ENCODE assay signal across 10 cellular contexts in genomic region chr9:121354141-121354540, GRCh38. TPM values are rescaled to one million over a fixed set of nuclear protein-coding genes. Genes with fewer than 3 reads are reported as not detected.
A peak's percentile ranks its signal among the peaks of the same experiment; 100 is the strongest.
DNase-seq lines count a peak whose midpoint lies in the region; ATAC-seq and TF ChIP-seq lines count a peak whose summit lies in the region.
"Had no signal": no experiment of that assay in that cellular context is flagged by ENCODE, and none has a peak within 500 bp of the region (broad histone marks: within the 10 kb centered on the region; RNA-seq: fewer than 3 reads in every experiment).

No MANE protein-coding gene starts in this region.

- no peaks in the 10 kb centered on the region for H3K9me3 ChIP-seq in CD8-positive, alpha-beta T cell (ENCODE audit: low read length)
- H3K9me3 ChIP-seq in neuronal stem cell (replicated peaks in 1 of 2; ENCODE audit: control insufficient read depth in 2 of 2, insufficient read depth in 1 of 2, low read depth in 1 of 2, low read length in 2 of 2) (no peaks in the 10 kb centered on the region), MG63 (no peaks in the 10 kb centered on the region), WERI-Rb-1 (ENCODE audit: severe bottlenecking) (no peaks in the 10 kb centered on the region)

- no peak overlapping the region for H3K4ac ChIP-seq in neuronal stem cell (ENCODE audit: low read length)

- TF ChIP-seq CTCF in CD8-positive, alpha-beta T cell (IDR thresholded peaks at IDR 0.05), result no peak
- no peak for TF ChIP-seq CTCF in endothelial cell (IDR thresholded peaks at IDR 0.05; ENCODE audit: unreplicated experiment)
- TF ChIP-seq CTCF in WERI-Rb-1 (IDR thresholded peaks at IDR 0.05; ENCODE audit: low read depth, low read length), result no peak

- no peak overlapping the region for H2BK120ac ChIP-seq in neuronal stem cell (ENCODE audit: low read depth, low read length)

- H3K27me3 ChIP-seq in CD8-positive, alpha-beta T cell (ENCODE audit: insufficient read depth, low read length), result no peaks in the 10 kb centered on the region
- H3K27me3 ChIP-seq in neuronal stem cell (ENCODE audit: control insufficient read depth in 3 of 3, insufficient read depth in 3 of 3, low read depth in 1 of 3, low read length in 3 of 3), result no peaks in the 10 kb centered on the region
- no peaks in the 10 kb centered on the region for H3K27me3 ChIP-seq in MG63
- H3K27me3 ChIP-seq in WERI-Rb-1 (ENCODE audit: insufficient read depth, low read depth, severe bottlenecking), result no peaks in the 10 kb centered on the region

- H4K91ac ChIP-seq in neuronal stem cell (ENCODE audit: low read depth, low read length, poor library complexity), result no peak overlapping the region

- peaks cover 63% of the 10 kb centered on the region for H3K4me1 Mint-ChIP-seq in CD8-positive, alpha-beta T cell (ENCODE audit: low read depth)
- H3K4me1 Mint-ChIP-seq in endothelial cell (ENCODE audit: unreplicated experiment), result peaks cover 23% of the 10 kb centered on the region

- H3K9me3 Mint-ChIP-seq in CD8-positive, alpha-beta T cell, result no peaks in the 10 kb centered on the region
- no peaks in the 10 kb centered on the region for H3K9me3 Mint-ChIP-seq in endothelial cell (ENCODE audit: unreplicated experiment)

- no peak overlapping the region for H3K4me3 ChIP-seq in CD8-positive, alpha-beta T cell (ENCODE audit: low read depth, low read length)
- H3K4me3 ChIP-seq in neuronal stem cell (ENCODE audit: low read length in 2 of 2), result no peak overlapping the region
- H3K4me3 ChIP-seq in MG63, result no peak overlapping the region
- H3K4me3 ChIP-seq in WERI-Rb-1 (ENCODE audit: low read depth, low read length), result no peak overlapping the region

- H3K79me1 ChIP-seq in neuronal stem cell (ENCODE audit: low read depth, low read length), result no peaks in the 10 kb centered on the region

- H3K27ac Mint-ChIP-seq in CD8-positive, alpha-beta T cell, result peak overlapping the region; percentile 33
- peak overlapping the region; percentile 53 for H3K27ac Mint-ChIP-seq in endothelial cell (ENCODE audit: unreplicated experiment)

- no peaks in the 10 kb centered on the region for H3K36me3 ChIP-seq in CD8-positive, alpha-beta T cell (ENCODE audit: insufficient read depth, low read length)
- H3K36me3 ChIP-seq in neuronal stem cell (replicated peaks in 1 of 2; ENCODE audit: control insufficient read depth in 2 of 2, insufficient read depth in 2 of 2, low read length in 2 of 2) (peaks cover 0 to 2% of the 10 kb centered on the region in 2 donors), MG63 (peaks cover 76% of the 10 kb centered on the region), WERI-Rb-1 (no peaks in the 10 kb centered on the region)

- no peak for DNase-seq in CD8-positive, alpha-beta T cell
- DNase-seq in endothelial cell (ENCODE audit: low spot score), result no peak
- DNase-seq in neuronal stem cell (ENCODE audit: low spot score), result no peak
- DNase-seq in RKO (ENCODE audit: low spot score), result no peak
- DNase-seq in MG63, result no peak
- no peak for DNase-seq in WERI-Rb-1
- DNase-seq: foreskin melanocyte, NCI-H1694 had no signal

- H4K8ac ChIP-seq in neuronal stem cell (ENCODE audit: low read depth, low read length), result no peak overlapping the region

- no CpG with 5 or more reads among the region's 5 CpGs for WGBS in neuronal stem cell (ENCODE audit: extremely low coverage in 2 of 2, insufficient read length in 2 of 2, insufficient replicate concordance in 1 of 2), 2 donors

- POLR2A ChIA-PET in CD8-positive, alpha-beta T cell (lab: Charles Lee), result interaction anchor here (1.2 to 2.5 kb wide), 3 partner anchors 10 to 15 kb away, joined by 4 to 8 read pairs (median 7); no protein-coding TSS in a partner anchor

- peaks cover 41% of the 10 kb centered on the region for H3K4me1 ChIP-seq in CD8-positive, alpha-beta T cell (ENCODE audit: insufficient read depth, low read length)
- peaks cover 0 to 3% of the 10 kb centered on the region in 2 donors for H3K4me1 ChIP-seq in neuronal stem cell (ENCODE audit: control insufficient read depth in 2 of 2, insufficient read depth in 1 of 2, low read depth in 1 of 2, low read length in 2 of 2)

- CTCF ChIA-PET in CD8-positive, alpha-beta T cell (lab: Charles Lee), result interaction anchor here (0.5 to 3.7 kb wide), 7 partner anchors 12 to 138 kb away, joined by 3 to 32 read pairs (median 3); no protein-coding TSS in a partner anchor

- H3K36me3 Mint-ChIP-seq in CD8-positive, alpha-beta T cell, result peaks cover 37% of the 10 kb centered on the region
- no peaks in the 10 kb centered on the region for H3K36me3 Mint-ChIP-seq in endothelial cell (ENCODE audit: low read depth, unreplicated experiment)

- no peak overlapping the region for H2BK12ac ChIP-seq in neuronal stem cell (ENCODE audit: low read length)

- H3K9ac ChIP-seq in neuronal stem cell (ENCODE audit: low read depth, low read length, poor library complexity), result no peak overlapping the region

- no peaks in the 10 kb centered on the region for H3K27me3 Mint-ChIP-seq in CD8-positive, alpha-beta T cell (ENCODE audit: low read depth)
- no peaks in the 10 kb centered on the region for H3K27me3 Mint-ChIP-seq in endothelial cell (ENCODE audit: unreplicated experiment)

- no peak overlapping the region for H3K14ac ChIP-seq in neuronal stem cell (ENCODE audit: low read length)

- peak overlapping the region; percentile 55 for H2AFZ ChIP-seq in neuronal stem cell (ENCODE audit: low read length)

- intact Hi-C loops in CD8-positive, alpha-beta T cell (cut with DNase I, micrococcal nuclease), result no loop called here

- ATAC-seq in CD8-positive, alpha-beta T cell, result peak; percentile 3
- ATAC-seq in HG03565 (IDR thresholded peaks at IDR 0.05; ENCODE audit: unreplicated experiment), result peak; percentile 5
- no peak for ATAC-seq in GM21529 (IDR thresholded peaks at IDR 0.05; ENCODE audit: unreplicated experiment)

- H2AK5ac ChIP-seq in neuronal stem cell (ENCODE audit: low read depth, low read length), result no peak overlapping the region

- no peak overlapping the region for H3K4me3 Mint-ChIP-seq in CD8-positive, alpha-beta T cell
- no peak overlapping the region for H3K4me3 Mint-ChIP-seq in endothelial cell (ENCODE audit: unreplicated experiment)

- no peak overlapping the region for H3K27ac ChIP-seq in CD8-positive, alpha-beta T cell (ENCODE audit: low read depth, low read length)
- H3K27ac ChIP-seq in neuronal stem cell (replicated peaks; ENCODE audit: low read length) (no peak overlapping the region), WERI-Rb-1 (no peak overlapping the region)

- no peak overlapping the region for H2BK15ac ChIP-seq in neuronal stem cell (ENCODE audit: low read length)

- no peak overlapping the region for H3K4me2 ChIP-seq in neuronal stem cell (ENCODE audit: insufficient read depth, low read length, poor library complexity, severe bottlenecking)

- H3K18ac ChIP-seq in neuronal stem cell (ENCODE audit: low read length), result no peak overlapping the region

- no peak overlapping the region for H2BK5ac ChIP-seq in neuronal stem cell (ENCODE audit: low read length)

- no peak overlapping the region for H3K23ac ChIP-seq in neuronal stem cell (ENCODE audit: low read depth, low read length, poor library complexity)

RNA-seq across cellular contexts. Expression of gene STOM, which starts 15.9 kb away (rescaled TPM):
- total RNA-seq in CD8-positive, alpha-beta T cell, result 10 to 100 TPM; 47.4 to 48.2 TPM
- 16.1 TPM for total RNA-seq in endothelial cell (ENCODE audit: unreplicated experiment)
- polyA plus RNA-seq in neuronal stem cell (2013, experiment 1 of 2), result 29.9 TPM
- polyA plus RNA-seq in neuronal stem cell (2013, experiment 2 of 2), result 33.0 TPM
- total RNA-seq in MG63 (2014; rRNA removed; shearing (Covaris generic); ENCODE audit: low replicate concordance), result 108 and 114 TPM in 2 replicates
